In the genomic region with DNA sequence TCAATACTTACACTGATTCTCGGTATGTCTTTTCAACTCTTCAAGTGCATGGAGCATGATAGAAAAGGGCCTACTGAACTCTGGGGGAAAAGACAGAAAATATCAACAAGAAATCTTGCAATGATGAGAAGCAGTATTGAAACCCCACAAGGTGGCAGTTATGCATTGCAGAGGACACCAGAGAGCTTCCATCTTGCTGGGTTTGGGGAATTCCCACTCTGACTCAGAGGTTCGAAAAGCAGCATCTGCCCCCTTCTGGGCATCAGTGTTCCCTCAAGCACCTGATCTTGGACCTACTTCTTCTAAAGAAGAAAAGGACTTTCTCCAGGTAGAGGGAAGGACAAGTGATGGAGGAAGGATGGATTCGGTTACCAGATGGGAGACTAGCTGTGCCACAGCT, we compare ENCODE assay signal across 8 cellular contexts.
DNase-seq lines count a peak whose midpoint lies in the region; FAIRE-seq and TF ChIP-seq lines count a peak whose summit lies in the region.
"Not testable (repeated sequence)": the region's sequence is repeated elsewhere in the genome, so short reads cannot be mapped to it uniquely, and the experiment has no call there.

No MANE protein-coding gene starts in this region.

- TF ChIP-seq CTCF in BE2C (IDR thresholded peaks at IDR 0.05; ENCODE audit: low read depth, low read length) (0 out of 2 replicates have a peak, but pooled peaks have one; percentile 12), GM12875 (IDR thresholded peaks at IDR 0.05; ENCODE audit: borderline replicate concordance, insufficient read depth, low read depth, low read length) (peak; percentile 36; the same call in 1 of the 2 replicates), Loucy (conservative IDR thresholded peaks at IDR 0.05; ENCODE audit: low read length) (peak; percentile 43), choroid plexus epithelial cell (conservative IDR thresholded peaks at IDR 0.05; ENCODE audit: low read depth, low read length) (peak; percentile 26), keratinocyte (optimal IDR thresholded peaks at IDR 0.05 in 1 of 3, IDR thresholded peaks at IDR 0.05 in 1 of 3, conservative IDR thresholded peaks at IDR 0.05 in 1 of 3; ENCODE audit: extremely low read depth in 1 of 3, insufficient read depth in 2 of 3, low read length in 3 of 3) (peak in 1 of 3 experiments; percentile 18)

- H3K27ac Mint-ChIP-seq in activated T-cell treated with anti-CD3 and anti-CD28 coated beads, Interleukin-2, amount 50 U/mL, for 24 hours: peak overlapping the region; percentile 33

- H3F3A ChIP-seq in Loucy (ENCODE audit: low read depth): not testable (repeated sequence)

- H3K4me2 ChIP-seq in Loucy (ENCODE audit: low read depth, low read length, poor library complexity, severe bottlenecking); keratinocyte (ENCODE audit: control insufficient read depth, extremely low read depth, insufficient read depth, low read depth, low read length): not testable (repeated sequence)

- not testable (repeated sequence) for H3K27me3 ChIP-seq in BE2C; Loucy (ENCODE audit: insufficient read depth, low read length, poor library complexity, severe bottlenecking); keratinocyte (ENCODE audit: control insufficient read depth, extremely low read depth, insufficient read depth, low read length)

- not testable (repeated sequence) for H3K36me3 Mint-ChIP-seq in activated T-cell treated with anti-CD3 and anti-CD28 coated beads, Interleukin-2, amount 50 U/mL, for 24 hours (ENCODE audit: low read depth)

- H3K27ac ChIP-seq in keratinocyte (ENCODE audit: control insufficient read depth, insufficient read depth, low read length): not testable (repeated sequence)

- not testable (repeated sequence) for H3K9me3 Mint-ChIP-seq in activated T-cell treated with anti-CD3 and anti-CD28 coated beads, Interleukin-2, amount 50 U/mL, for 24 hours

- not testable (repeated sequence) for H3K9me3 ChIP-seq in BE2C; Loucy (ENCODE audit: insufficient read depth, low read depth, low read length); keratinocyte (ENCODE audit: control insufficient read depth, low read depth, low read length)

- not testable (repeated sequence) for H3K9me1 ChIP-seq in keratinocyte (ENCODE audit: control insufficient read depth, extremely low read depth, insufficient read depth, low read length)

- H3K36me3 ChIP-seq in BE2C; Loucy (ENCODE audit: insufficient read depth, low read length); keratinocyte (ENCODE audit: control insufficient read depth in 2 of 2, extremely low read depth in 1 of 2, insufficient read depth in 2 of 2, low read length in 2 of 2): not testable (repeated sequence)

- not testable (repeated sequence) for H3K4me3 Mint-ChIP-seq in activated T-cell treated with anti-CD3 and anti-CD28 coated beads, Interleukin-2, amount 50 U/mL, for 24 hours

- not testable (repeated sequence) for H3K9ac ChIP-seq in Loucy (ENCODE audit: low read depth, low read length, poor library complexity, severe bottlenecking); keratinocyte (ENCODE audit: control insufficient read depth, extremely low read depth, insufficient read depth, low read length)

- not testable (repeated sequence) for H3K27me3 Mint-ChIP-seq in activated T-cell treated with anti-CD3 and anti-CD28 coated beads, Interleukin-2, amount 50 U/mL, for 24 hours

- dilution Hi-C loops in keratinocyte (cut with MboI; ENCODE audit: extremely low pct_ligation_motif_present, low sequenced_read_pairs): not testable (repeated sequence)

- not testable (repeated sequence) for DNase-seq in BE2C
- peak; percentile 25 for DNase-seq in RPMI8226
- peak; percentile 36 for DNase-seq in activated T-cell treated with anti-CD3 and anti-CD28 coated beads, Interleukin-2, amount 50 U/mL, for 24 hours
- DNase-seq in choroid plexus epithelial cell (ENCODE audit: low read depth): peak; percentile 46
- DNase-seq in keratinocyte (ENCODE audit: low read depth, low spot score): peak; percentile 4
- DNase-seq in stimulated activated CD4-positive, alpha-beta T cell treated with anti-CD3 and anti-CD28 coated beads, TNF-alpha, amount 100 ng/mL, for 24 hours (ENCODE audit: low read depth in 3 of 3): peak; percentile 11 to 33 (median 16)

- FAIRE-seq in keratinocyte (lab: Jason Lieb, UNC): not testable (repeated sequence)

- H3K9me2 ChIP-seq in Loucy (replicated peaks; ENCODE audit: low read depth, low read length): not testable (repeated sequence)

- H3K4me1 Mint-ChIP-seq in activated T-cell treated with anti-CD3 and anti-CD28 coated beads, Interleukin-2, amount 50 U/mL, for 24 hours (ENCODE audit: low read depth): peaks cover 12% of the 10 kb centered on the region

- not testable (repeated sequence) for H3K4me3 ChIP-seq in BE2C (ENCODE audit: low read depth, low read length); GM12875 (ENCODE audit: low read depth, low read length); Loucy (ENCODE audit: low read length, poor library complexity, severe bottlenecking); choroid plexus epithelial cell (ENCODE audit: low read depth, low read length); keratinocyte (ENCODE audit: control insufficient read depth in 2 of 3, extremely low read depth in 1 of 3, insufficient read depth in 2 of 3, low read depth in 1 of 3, low read length in 3 of 3)

- H3K79me2 ChIP-seq in Loucy (ENCODE audit: insufficient read depth, low read length); keratinocyte (ENCODE audit: control insufficient read depth, insufficient read depth, low read length): not testable (repeated sequence)

- H2AFZ ChIP-seq in Loucy (ENCODE audit: low read length): peak overlapping the region; percentile 63; the same call in 1 of the 2 replicates
- not testable (repeated sequence) for H2AFZ ChIP-seq in keratinocyte (ENCODE audit: control insufficient read depth, low read length)

- not testable (repeated sequence) for H3K4me1 ChIP-seq in BE2C; Loucy (ENCODE audit: insufficient read depth, low read length, poor library complexity, severe bottlenecking); keratinocyte (ENCODE audit: control insufficient read depth, extremely low read depth, insufficient read depth, low read length)

- not testable (repeated sequence) for H4K20me1 ChIP-seq in Loucy (ENCODE audit: insufficient read depth, low read length, poor library complexity, severe bottlenecking); keratinocyte (ENCODE audit: control insufficient read depth, extremely low read depth, insufficient read depth, low read length)
